In the genomic region with DNA sequence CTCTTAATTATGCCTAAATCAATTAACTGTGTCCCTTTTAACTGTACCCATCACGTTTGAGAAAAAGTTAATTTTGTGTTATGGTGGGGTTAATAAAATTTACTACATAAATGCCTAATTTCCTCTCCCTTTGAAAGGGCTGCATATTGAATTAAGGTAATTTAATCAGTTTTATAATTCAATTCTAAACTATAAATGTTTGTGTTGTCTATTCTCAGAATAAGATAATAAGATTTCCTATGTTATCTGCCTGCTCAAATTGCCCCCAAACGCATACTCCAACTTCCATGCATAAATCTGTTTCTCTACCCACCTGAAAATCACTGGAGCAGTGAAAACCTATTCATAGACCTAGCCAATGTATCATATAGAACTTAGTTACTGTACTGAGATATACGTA, we compare ENCODE assay signal across 20 cellular contexts.
"Had no signal": no experiment of that assay in that cellular context is flagged by ENCODE, and none has a peak within 500 bp of the region (broad histone marks: within the 10 kb centered on the region; RNA-seq: fewer than 3 reads in every experiment).

No MANE protein-coding gene starts in this region.

- H3K36me3 ChIP-seq: SJSA1 had no signal

- H3K4me1 ChIP-seq: SJSA1 had no signal

- DNase-seq: IMR-90; Kasumi-1; KG1; MV-4-11; NCI-H1048; NCI-H1105; NCI-H1417; NCI-H1436 treated with DMSO at 0.1 percent for 48 hours; NCI-H1694; NCI-H187 treated with DMSO at 0.1 percent for 48 hours; NCI-H2081; NCI-H2107; NCI-H2227 treated with DMSO at 0.1 percent for 48 hours; NCI-H524 treated with DMSO at 0.1 percent for 48 hours; NCI-H69; NCI-H774; NK-92 treated with Interleukin-12 subunit alpha and Interleukin-12 subunit beta, amount 100 ng/mL, for 24 hours; Right ventricle myocardium superior; SIG-M5 had no signal

- H3K27me3 ChIP-seq: SJSA1 had no signal

- H3K4me3 ChIP-seq: SJSA1 had no signal

- H3K9me3 ChIP-seq: SJSA1 had no signal

- H3K27ac ChIP-seq: SJSA1 had no signal
